Comparison of ENCODE assay signal across 1 cellular context in the genomic region with DNA sequence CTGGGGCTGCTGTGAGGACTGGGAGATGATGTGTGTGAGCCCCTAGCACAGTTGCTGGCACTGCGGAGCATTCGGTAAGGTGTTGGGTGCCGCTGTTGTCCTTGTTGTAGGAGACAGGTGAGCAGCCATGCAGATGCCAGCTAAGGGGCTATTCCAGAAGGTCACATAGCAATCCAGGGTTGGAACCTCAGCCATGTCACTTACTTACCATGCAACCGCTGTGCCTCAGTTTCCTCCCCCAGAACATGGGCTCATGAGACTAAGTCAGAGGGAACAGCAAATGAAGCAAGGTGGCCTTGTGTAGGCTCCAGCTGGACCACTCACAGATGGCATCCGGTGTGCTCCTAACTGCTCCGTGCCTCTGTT.
TF ChIP-seq lines count a peak whose summit lies in the region.

No MANE protein-coding gene starts in this region.

TF ChIP-seq in H1, 55 proteins besides CTCF, POLR2A, EP300 and RAD21:
- TF ChIP-seq, protein P1, sequence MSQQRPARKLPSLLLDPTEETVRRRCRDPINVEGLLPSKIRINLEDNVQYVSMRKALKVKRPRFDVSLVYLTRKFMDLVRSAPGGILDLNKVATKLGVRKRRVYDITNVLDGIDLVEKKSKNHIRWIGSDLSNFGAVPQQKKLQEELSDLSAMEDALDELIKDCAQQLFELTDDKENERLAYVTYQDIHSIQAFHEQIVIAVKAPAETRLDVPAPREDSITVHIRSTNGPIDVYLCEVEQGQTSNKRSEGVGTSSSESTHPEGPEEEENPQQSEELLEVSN (IDR thresholded peaks at IDR 0.05), result no peak
- TF ChIP-seq FOSL1 (IDR thresholded peaks at IDR 0.05; ENCODE audit: insufficient read depth, low read depth, low read length) (no peak), RBBP5 (IDR thresholded peaks at IDR 0.05; ENCODE audit: borderline replicate concordance, low read depth, low read length) (no peak), GABPA (IDR thresholded peaks at IDR 0.05; ENCODE audit: borderline replicate concordance, insufficient read depth, low read length) (no peak), JUND (IDR thresholded peaks at IDR 0.05; ENCODE audit: low read length) (no peak), PHF8 (conservative IDR thresholded peaks at IDR 0.05; ENCODE audit: low read depth, low read length) (no peak), YY1 (IDR thresholded peaks at IDR 0.05; ENCODE audit: low read depth, low read length) (no peak), GTF2F1 (IDR thresholded peaks at IDR 0.05; ENCODE audit: borderline replicate concordance, low read depth, low read length) (no peak), TEAD4 (IDR thresholded peaks at IDR 0.05; ENCODE audit: low read depth, low read length) (no peak)
- TF ChIP-seq, protein P2, sequence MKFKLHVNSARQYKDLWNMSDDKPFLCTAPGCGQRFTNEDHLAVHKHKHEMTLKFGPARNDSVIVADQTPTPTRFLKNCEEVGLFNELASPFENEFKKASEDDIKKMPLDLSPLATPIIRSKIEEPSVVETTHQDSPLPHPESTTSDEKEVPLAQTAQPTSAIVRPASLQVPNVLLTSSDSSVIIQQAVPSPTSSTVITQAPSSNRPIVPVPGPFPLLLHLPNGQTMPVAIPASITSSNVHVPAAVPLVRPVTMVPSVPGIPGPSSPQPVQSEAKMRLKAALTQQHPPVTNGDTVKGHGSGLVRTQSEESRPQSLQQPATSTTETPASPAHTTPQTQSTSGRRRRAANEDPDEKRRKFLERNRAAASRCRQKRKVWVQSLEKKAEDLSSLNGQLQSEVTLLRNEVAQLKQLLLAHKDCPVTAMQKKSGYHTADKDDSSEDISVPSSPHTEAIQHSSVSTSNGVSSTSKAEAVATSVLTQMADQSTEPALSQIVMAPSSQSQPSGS (IDR thresholded peaks at IDR 0.05; ENCODE audit: low read length), result no peak
